Comparison of ENCODE assay signal across 12 cellular contexts in the genomic region with DNA sequence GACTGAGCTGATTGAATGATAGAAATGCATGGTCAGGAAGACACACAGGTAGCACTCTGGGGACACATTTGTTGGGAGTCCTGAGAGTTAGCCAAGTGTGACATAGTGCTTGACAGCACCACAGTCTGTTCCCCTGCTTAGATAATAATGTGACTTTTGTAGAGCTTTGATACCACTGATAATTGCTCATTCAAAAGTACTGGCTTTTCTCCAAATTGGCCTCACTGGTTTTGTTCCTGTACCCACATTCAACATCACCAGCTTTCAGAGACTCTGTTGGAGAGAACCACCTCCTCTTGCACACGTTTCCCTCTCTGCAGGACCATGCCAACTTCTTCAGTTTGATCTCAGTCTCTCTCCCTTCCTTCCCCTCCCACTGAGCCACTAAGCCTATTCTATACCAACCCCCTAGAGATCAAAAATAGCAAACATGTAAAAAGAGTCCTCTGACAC. TPM values are rescaled to one million over a fixed set of nuclear protein-coding genes. Genes with fewer than 3 reads are reported as not detected.
DNase-seq lines count a peak whose midpoint lies in the region; ATAC-seq and TF ChIP-seq lines count a peak whose summit lies in the region.
"Had no signal": no experiment of that assay in that cellular context is flagged by ENCODE, and none has a peak within 500 bp of the region (broad histone marks: within the 10 kb centered on the region; RNA-seq: fewer than 3 reads in every experiment).

No MANE protein-coding gene starts in this region.

- POLR2A ChIA-PET in SK-N-SH (lab: Yijun Ruan, JAX) = no interaction called here

- H2AFZ ChIP-seq in SK-N-SH (ENCODE audit: low read depth) (0 out of 2 replicates have a peak overlapping the region, but pooled peaks have one; percentile 78), neural progenitor cell (replicated peaks) (no peak overlapping the region)

- H3K4me1 Mint-ChIP-seq in activated T-helper 17 cell treated with anti-CD3 and anti-CD28 coated beads, Interleukin-2, amount 50 U/mL, for 72 hours = peaks cover 42% of the 10 kb centered on the region
- peaks cover 34% of the 10 kb centered on the region for H3K4me1 Mint-ChIP-seq in neural progenitor cell

- ATAC-seq in SK-N-SH treated with all-trans-retinoic acid at 6 μM for 48 hours (no peak), HG03432 (IDR thresholded peaks at IDR 0.05; ENCODE audit: unreplicated experiment) (no peak)
- peak; percentile 22 for ATAC-seq in activated T-helper 17 cell treated with anti-CD3 and anti-CD28 coated beads, Interleukin-2, amount 50 U/mL, for 72 hours (replicated peaks)

- peak overlapping the region; percentile 86 for H3K27ac Mint-ChIP-seq in activated T-helper 17 cell treated with anti-CD3 and anti-CD28 coated beads, Interleukin-2, amount 50 U/mL, for 72 hours
- peak overlapping the region; percentile 44 for H3K27ac Mint-ChIP-seq in neural progenitor cell

- CTCF ChIA-PET in SK-N-SH (lab: Yijun Ruan, JAX) = interaction anchor here (1.3 to 1.6 kb wide), 2 partner anchors 14 to 120 kb away, joined by 4 read pairs; no protein-coding TSS in a partner anchor

- H3K9ac ChIP-seq in SK-N-SH (no peak overlapping the region), neural progenitor cell (no peak overlapping the region)

- DNase-seq in SK-N-SH = no peak
- DNase-seq in neural progenitor cell (ENCODE audit: low spot score) = no peak
- no peak for DNase-seq in AML-193 (lab: John Stamatoyannopoulos, UW)
- DNase-seq in right atrium auricular region (ENCODE audit: low spot score) = no peak
- DNase-seq: mucosa of descending colon; NCI-H1048; stimulated activated CD4-positive, alpha-beta T cell treated with anti-CD3 and anti-CD28 coated beads, Interleukin-15, amount 100 ng/mL, for 24 hours had no signal

- H3K4me1 ChIP-seq in SK-N-SH (ENCODE audit: control insufficient read depth in 1 of 2, insufficient read depth in 2 of 2, low read depth in 1 of 2, low read length in 1 of 2) (peaks cover 19 to 21% of the 10 kb centered on the region in 2 experiments; a peak in 3 of 4 replicates), DOHH2 (ENCODE audit: control insufficient read depth, low read length) (peaks cover 23% of the 10 kb centered on the region), neural progenitor cell (peaks cover 18% of the 10 kb centered on the region), right atrium auricular region (peaks cover 0 to 10% of the 10 kb centered on the region in 2 donors)

- H4K20me1 ChIP-seq in SK-N-SH (ENCODE audit: insufficient read depth) (no peaks in the 10 kb centered on the region), DOHH2 (ENCODE audit: control insufficient read depth, insufficient read depth, low read depth, low read length) (no peaks in the 10 kb centered on the region), neural progenitor cell (ENCODE audit: low read depth) (no peaks in the 10 kb centered on the region)

- H3K27ac ChIP-seq in SK-N-SH (ENCODE audit: low read depth in 2 of 2, low read length in 1 of 2) = no peak overlapping the region
- H3K27ac ChIP-seq in DOHH2 (ENCODE audit: low read depth, low read length) = no peak overlapping the region
- no peak overlapping the region for H3K27ac ChIP-seq in neural progenitor cell
- H3K27ac ChIP-seq in right atrium auricular region = no peak overlapping the region

- no peak overlapping the region for H3K4me2 ChIP-seq in SK-N-SH
- peak overlapping the region; percentile 4; the same call in 1 of the 2 replicates for H3K4me2 ChIP-seq in DOHH2 (ENCODE audit: low read length)
- H3K4me2 ChIP-seq in neural progenitor cell = peak overlapping the region; percentile 21

- no peaks in the 10 kb centered on the region for H3K9me3 Mint-ChIP-seq in activated T-helper 17 cell treated with anti-CD3 and anti-CD28 coated beads, Interleukin-2, amount 50 U/mL, for 72 hours
- H3K9me3 Mint-ChIP-seq in neural progenitor cell = no peaks in the 10 kb centered on the region
- H3K9me3 Mint-ChIP-seq: type B pancreatic cell had no signal

- TF ChIP-seq CTCF in SK-N-SH (IDR thresholded peaks at IDR 0.05) = no peak
- no peak for TF ChIP-seq CTCF in DOHH2 (IDR thresholded peaks at IDR 0.05; ENCODE audit: low read depth, low read length, poor library complexity, severe bottlenecking)
- no peak for TF ChIP-seq CTCF in neural progenitor cell (IDR thresholded peaks at IDR 0.05)
- TF ChIP-seq CTCF in right atrium auricular region (IDR thresholded peaks at IDR 0.05) = no peak

- H3K9me3 ChIP-seq in SK-N-SH (no peaks in the 10 kb centered on the region), DOHH2 (ENCODE audit: control insufficient read depth, insufficient read depth, low read length) (no peaks in the 10 kb centered on the region), neural progenitor cell (ENCODE audit: low read depth) (no peaks in the 10 kb centered on the region), right atrium auricular region (no peaks in the 10 kb centered on the region)
- H3K9me3 ChIP-seq: mucosa of descending colon had no signal

- WGBS in SK-N-SH (ENCODE audit: low lambda C conversion rate) = 39% methylated on average over 1 of the region's 1 CpG

- no peak for TF ChIP-seq EP300 in SK-N-SH (IDR thresholded peaks at IDR 0.05; ENCODE audit: borderline replicate concordance in 1 of 2, low read depth in 1 of 2, low read length in 1 of 2)

- H3K36me3 ChIP-seq in SK-N-SH (replicated peaks in 1 of 2; ENCODE audit: control insufficient read depth in 1 of 2, insufficient read depth in 2 of 2, low read length in 1 of 2) = no peaks in the 10 kb centered on the region
- H3K36me3 ChIP-seq in DOHH2 (ENCODE audit: control insufficient read depth, low read length) = no peaks in the 10 kb centered on the region
- no peaks in the 10 kb centered on the region for H3K36me3 ChIP-seq in neural progenitor cell
- H3K36me3 ChIP-seq in right atrium auricular region = no peaks in the 10 kb centered on the region

- no peaks in the 10 kb centered on the region for H3K27me3 ChIP-seq in SK-N-SH (ENCODE audit: insufficient read depth)
- no peaks in the 10 kb centered on the region for H3K27me3 ChIP-seq in DOHH2 (ENCODE audit: control insufficient read depth, low read length)
- H3K27me3 ChIP-seq in neural progenitor cell = no peaks in the 10 kb centered on the region
- H3K27me3 ChIP-seq in right atrium auricular region = no peaks in the 10 kb centered on the region

- H3K27me3 Mint-ChIP-seq in activated T-helper 17 cell treated with anti-CD3 and anti-CD28 coated beads, Interleukin-2, amount 50 U/mL, for 72 hours = no peaks in the 10 kb centered on the region
- H3K27me3 Mint-ChIP-seq in neural progenitor cell (ENCODE audit: insufficient read depth, low read depth) = no peaks in the 10 kb centered on the region
- H3K27me3 Mint-ChIP-seq: type B pancreatic cell had no signal

- H3K9me2 ChIP-seq in SK-N-SH (no peaks in the 10 kb centered on the region), DOHH2 (replicated peaks; ENCODE audit: control insufficient read depth, low read length) (no peaks in the 10 kb centered on the region)

- H3K79me2 ChIP-seq in SK-N-SH (ENCODE audit: insufficient read depth) (no peaks in the 10 kb centered on the region), DOHH2 (ENCODE audit: control insufficient read depth, low read length) (no peaks in the 10 kb centered on the region), neural progenitor cell (ENCODE audit: low read depth) (no peaks in the 10 kb centered on the region)

- no peak for TF ChIP-seq RAD21 in SK-N-SH (IDR thresholded peaks at IDR 0.05; ENCODE audit: low read length)

- H3K4me3 ChIP-seq in SK-N-SH (ENCODE audit: low read depth in 2 of 2, low read length in 1 of 2) (no peak overlapping the region), DOHH2 (ENCODE audit: low read length) (no peak overlapping the region), neural progenitor cell (no peak overlapping the region), right atrium auricular region (no peak overlapping the region)
- H3K4me3 ChIP-seq: mucosa of descending colon had no signal

- H3F3A ChIP-seq in SK-N-SH (replicated peaks; ENCODE audit: insufficient read depth) (no peaks in the 10 kb centered on the region), DOHH2 (ENCODE audit: control insufficient read depth, insufficient read depth) (no peaks in the 10 kb centered on the region), neural progenitor cell (ENCODE audit: low read depth) (no peaks in the 10 kb centered on the region)

- H3K4me3 Mint-ChIP-seq in activated T-helper 17 cell treated with anti-CD3 and anti-CD28 coated beads, Interleukin-2, amount 50 U/mL, for 72 hours = peak overlapping the region; percentile 60
- no peak overlapping the region for H3K4me3 Mint-ChIP-seq in neural progenitor cell
- H3K4me3 Mint-ChIP-seq: type B pancreatic cell had no signal

- no peaks in the 10 kb centered on the region for H3K36me3 Mint-ChIP-seq in activated T-helper 17 cell treated with anti-CD3 and anti-CD28 coated beads, Interleukin-2, amount 50 U/mL, for 72 hours (ENCODE audit: low read depth)
- no peaks in the 10 kb centered on the region for H3K36me3 Mint-ChIP-seq in neural progenitor cell
- H3K36me3 Mint-ChIP-seq: type B pancreatic cell had no signal

TF ChIP-seq in SK-N-SH, 30 proteins besides CTCF, POLR2A, EP300 and RAD21 (continues in another document):
- TF ChIP-seq, protein P1, sequence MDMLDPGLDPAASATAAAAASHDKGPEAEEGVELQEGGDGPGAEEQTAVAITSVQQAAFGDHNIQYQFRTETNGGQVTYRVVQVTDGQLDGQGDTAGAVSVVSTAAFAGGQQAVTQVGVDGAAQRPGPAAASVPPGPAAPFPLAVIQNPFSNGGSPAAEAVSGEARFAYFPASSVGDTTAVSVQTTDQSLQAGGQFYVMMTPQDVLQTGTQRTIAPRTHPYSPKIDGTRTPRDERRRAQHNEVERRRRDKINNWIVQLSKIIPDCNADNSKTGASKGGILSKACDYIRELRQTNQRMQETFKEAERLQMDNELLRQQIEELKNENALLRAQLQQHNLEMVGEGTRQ (IDR thresholded peaks at IDR 0.05; ENCODE audit: borderline replicate concordance, low read depth, low read length) = no peak
- TF ChIP-seq CHD2 (IDR thresholded peaks at IDR 0.05; ENCODE audit: low read length, partially characterized antibody) = no peak

TF ChIP-seq in SK-N-SH treated with all-trans-retinoic acid at 6 μM for 48 hours, 23 proteins besides CTCF, POLR2A, EP300 and RAD21 (continues in another document):
- no peak for TF ChIP-seq ISL1 (CRISPR knock-in tag; IDR thresholded peaks at IDR 0.05)
- TF ChIP-seq ZFP3 (CRISPR knock-in tag; IDR thresholded peaks at IDR 0.05) = no peak
- no peak for TF ChIP-seq ESRRG (CRISPR knock-in tag; IDR thresholded peaks at IDR 0.05)

RNA-seq across cellular contexts. Expression of gene IL7R, which starts 52.5 kb away (rescaled TPM):
- polyA plus RNA-seq in SK-N-SH (2012; rRNA removed) = 3.0 and 4.5 TPM in 2 replicates
- polyA plus RNA-seq in SK-N-SH (2012; cell fraction: cytosol; rRNA removed) = 3.8 and 3.9 TPM in 2 replicates
- polyA plus RNA-seq in SK-N-SH (2012; cell fraction: nucleus; rRNA removed) = 3.3 and 4.0 TPM in 2 replicates
- 100 to 1,000 TPM; 162 to 203 TPM for total RNA-seq in activated T-helper 17 cell treated with anti-CD3 and anti-CD28 coated beads, Interleukin-2, amount 50 U/mL, for 72 hours
- total RNA-seq in neural progenitor cell (ENCODE audit: low replicate concordance) = not detected in 2 replicates
- 1 to 10 TPM; 3.1 to 3.2 TPM for total RNA-seq in right atrium auricular region

Comparison
In these comparisons a context has a peak if more than half of its experiments do, and no peak if none do; other contexts are left out.
1. RNA of gene IL7R, which starts 52.5 kb away (total RNA-seq): 162 to 203 TPM in activated T-helper 17 cell treated with anti-CD3 and anti-CD28 coated beads, Interleukin-2, amount 50 U/mL, for 72 hours; 3.1 to 3.2 TPM in right atrium auricular region and not detected in neural progenitor cell; every median in the first group is over 10 times any median in the second.